6 cellular contexts compared by ENCODE assay signal in genomic region chr7:100217934-100218333, GRCh38. TPM values are rescaled to one million over a fixed set of nuclear protein-coding genes. Genes with fewer than 3 reads are reported as not detected.
DNase-seq lines count a peak whose midpoint lies in the region; ATAC-seq, FAIRE-seq and TF ChIP-seq lines count a peak whose summit lies in the region.
"Not testable (repeated sequence)": the region's sequence is repeated elsewhere in the genome, so short reads cannot be mapped to it uniquely, and the experiment has no call there.

No MANE protein-coding gene starts in this region.

- peak; percentile 14 for ATAC-seq in GM19452 (IDR thresholded peaks at IDR 0.05; ENCODE audit: unreplicated experiment)

- H3K4me1 Mint-ChIP-seq in neural crest cell, result peaks cover 12% of the 10 kb centered on the region

- peak; percentile 57 for TF ChIP-seq CTCF in colonic mucosa (IDR thresholded peaks at IDR 0.05)
- peak; percentile 67 for TF ChIP-seq CTCF in neural crest cell (conservative IDR thresholded peaks at IDR 0.05)

- H3K4me1 ChIP-seq in colonic mucosa, result not testable (repeated sequence)

- H3K9ac ChIP-seq in colonic mucosa (ENCODE audit: low read depth in 2 of 2, low read length in 2 of 2), result not testable (repeated sequence)

- not testable (repeated sequence) for H3K9me3 Mint-ChIP-seq in neural crest cell

- not testable (repeated sequence) for H3K4me3 ChIP-seq in colonic mucosa

- FAIRE-seq in urothelium cell line (lab: Jason Lieb, UNC), result peak; percentile 23

- not testable (repeated sequence) for H3K27ac Mint-ChIP-seq in neural crest cell (ENCODE audit: unreplicated experiment)

- H3K36me3 ChIP-seq in colonic mucosa, result not testable (repeated sequence)

- not testable (repeated sequence) for H3K9me3 ChIP-seq in colonic mucosa

- DNase-seq in NCI-H1436 treated with DMSO at 0.1 percent for 48 hours (lab: John Stamatoyannopoulos, UW) (peak; percentile 20), colonic mucosa (peak; percentile 96), neural crest cell (ENCODE audit: low read depth, low spot score) (peak; percentile 91)
- DNase-seq in activated CD4-positive, CD25-positive, alpha-beta regulatory T cell (lab: John Stamatoyannopoulos, UW), result peak; percentile 60 to 70 (median 66)
- DNase-seq in urothelium cell line (ENCODE audit: low spot score), result not testable (repeated sequence)

- H3K27ac ChIP-seq in colonic mucosa, result not testable (repeated sequence)

- not testable (repeated sequence) for H3K27me3 ChIP-seq in colonic mucosa

- intact Hi-C loops in colonic mucosa (cut with DNase I), result loop anchor here (2.0 kb wide), 1 partner anchor 85 kb away; no protein-coding TSS in a partner anchor

- H3K27me3 Mint-ChIP-seq in neural crest cell (ENCODE audit: low read depth), result not testable (repeated sequence)

- H3K4me3 Mint-ChIP-seq in neural crest cell, result not testable (repeated sequence)

- H3K36me3 Mint-ChIP-seq in neural crest cell (ENCODE audit: low read depth), result not testable (repeated sequence)

RNA-seq across cellular contexts. Expression of gene PVRIG, which starts 1.8 kb away (rescaled TPM):
- total RNA-seq in colonic mucosa (1 to 10 TPM in 1 of 2 donors, under 1 TPM in 1; 0.53 to 1.4 TPM), neural crest cell (not detected in 2 replicates)

RNA-seq across cellular contexts. Expression of gene STAG3, which starts 40.2 kb away (rescaled TPM):
- total RNA-seq in colonic mucosa, result 1 to 10 TPM; 1.4 to 3.8 TPM
- total RNA-seq in neural crest cell, result 1.1 and 1.9 TPM in 2 replicates

RNA-seq across cellular contexts. Expression of gene GPC2, which starts 40.8 kb away (rescaled TPM):
- total RNA-seq in colonic mucosa (1 to 10 TPM; 4.0 to 7.6 TPM), neural crest cell (97.8 and 106 TPM in 2 replicates)

RNA-seq across cellular contexts. Expression of gene GAL3ST4, which starts 49.5 kb away (rescaled TPM):
- total RNA-seq in colonic mucosa, result 10 to 100 TPM in 1 of 2 donors, 1 to 10 TPM in 1; 5.2 to 11.6 TPM
- total RNA-seq in neural crest cell, result 15.3 and 16.6 TPM in 2 replicates

RNA-seq across cellular contexts. Expression of gene TRAPPC14, which starts 59.4 kb away (rescaled TPM):
- 10 to 100 TPM; 40.3 to 69.5 TPM for total RNA-seq in colonic mucosa
- total RNA-seq in neural crest cell, result 32.0 and 33.9 TPM in 2 replicates

Comparison
In these comparisons a context has a peak if more than half of its experiments do, and no peak if none do; other contexts are left out.
1. RNA of gene GPC2, which starts 40.8 kb away (total RNA-seq): 97.8 to 106 TPM in neural crest cell; 4.0 to 7.6 TPM in colonic mucosa; every median in the first group is over 10 times any median in the second.